Comparison of ENCODE assay signal across 10 cellular contexts in genomic region chr11:70111269-70112016, GRCh38. TPM values are rescaled to one million over a fixed set of nuclear protein-coding genes. Genes with fewer than 3 reads are reported as not detected.
DNase-seq lines count a peak whose midpoint lies in the region; ATAC-seq and TF ChIP-seq lines count a peak whose summit lies in the region.
"Had no signal": no experiment of that assay in that cellular context is flagged by ENCODE, and none has a peak within 500 bp of the region (broad histone marks: within the 10 kb centered on the region; RNA-seq: fewer than 3 reads in every experiment).

No MANE protein-coding gene starts in this region.

- no peak overlapping the region for H3K4me3 Mint-ChIP-seq in activated CD4-positive, alpha-beta memory T cell treated with anti-CD3 and anti-CD28 coated beads for 36 hours
- H3K4me3 Mint-ChIP-seq: activated CD8-positive, alpha-beta memory T cell treated with anti-CD3 and anti-CD28 coated beads, Interleukin-2, amount 10 ng/mL, durations not matched to agents 7 days and 5 days; stimulated activated naive CD8-positive, alpha-beta T cell treated with anti-CD3 and anti-CD28 coated beads, Interleukin-15, Interleukin-2, amounts not matched to agents 100 ng/mL and 50 ng/mL, for 24 hours had no signal

- H3K27me3 ChIP-seq in WERI-Rb-1 (ENCODE audit: insufficient read depth, low read depth, severe bottlenecking), result no peaks in the 10 kb centered on the region

- H3K9me3 ChIP-seq in WERI-Rb-1 (ENCODE audit: severe bottlenecking), result no peaks in the 10 kb centered on the region

- ATAC-seq in left colon, result peak; percentile 97
- ATAC-seq: activated CD8-positive, alpha-beta memory T cell treated with anti-CD3 and anti-CD28 coated beads, Interleukin-2, amount 10 ng/mL, durations not matched to agents 7 days and 5 days had no signal

- in situ Hi-C loops in ACHN (cut with HindIII; ENCODE audit: low pct_ligation_motif_present, low pct_unique_long_range_greater_than_20kb, low sequenced_read_pairs), result no loop called here

- peaks cover 7% of the 10 kb centered on the region for H3K27me3 Mint-ChIP-seq in activated CD4-positive, alpha-beta memory T cell treated with anti-CD3 and anti-CD28 coated beads for 36 hours

- TF ChIP-seq CTCF in WERI-Rb-1 (IDR thresholded peaks at IDR 0.05; ENCODE audit: low read depth, low read length), result no peak

- POLR2A ChIA-PET in activated CD4-positive, alpha-beta memory T cell treated with anti-CD3 and anti-CD28 coated beads for 36 hours (lab: Charles Lee), result no interaction called here

- no peak overlapping the region for H3K27ac Mint-ChIP-seq in activated CD4-positive, alpha-beta memory T cell treated with anti-CD3 and anti-CD28 coated beads for 36 hours
- H3K27ac Mint-ChIP-seq: activated CD8-positive, alpha-beta memory T cell treated with anti-CD3 and anti-CD28 coated beads, Interleukin-2, amount 10 ng/mL, durations not matched to agents 7 days and 5 days; stimulated activated naive CD8-positive, alpha-beta T cell treated with anti-CD3 and anti-CD28 coated beads, Interleukin-15, Interleukin-2, amounts not matched to agents 100 ng/mL and 50 ng/mL, for 24 hours had no signal

- peak overlapping the region; percentile 7; the same call in 1 of the 2 replicates for H3K4me3 ChIP-seq in WERI-Rb-1 (ENCODE audit: low read depth, low read length)

- DNase-seq in ACHN, result peak; percentile 9
- DNase-seq in HK-2 (ENCODE audit: unreplicated experiment), result peak; percentile 20
- DNase-seq in WERI-Rb-1, result peak; percentile 84
- DNase-seq in left colon, result peak; percentile 78 to 83
- no peak for DNase-seq in T-helper 9 cell
- DNase-seq in NCI-H774 (lab: John Stamatoyannopoulos, UW), result no peak
- no peak for DNase-seq in activated CD4-positive, alpha-beta memory T cell treated with anti-CD3 and anti-CD28 coated beads for 36 hours
- DNase-seq in superior temporal gyrus (ENCODE audit: extremely low spot score), result no peak
- DNase-seq: activated CD8-positive, alpha-beta memory T cell treated with anti-CD3 and anti-CD28 coated beads, Interleukin-2, amount 10 ng/mL, durations not matched to agents 7 days and 5 days had no signal

- H3K9me3 Mint-ChIP-seq in activated CD4-positive, alpha-beta memory T cell treated with anti-CD3 and anti-CD28 coated beads for 36 hours, result no peaks in the 10 kb centered on the region
- H3K9me3 Mint-ChIP-seq: stimulated activated naive CD8-positive, alpha-beta T cell treated with anti-CD3 and anti-CD28 coated beads, Interleukin-15, Interleukin-2, amounts not matched to agents 100 ng/mL and 50 ng/mL, for 24 hours had no signal

- intact Hi-C loops in left colon (cut with DNase I, micrococcal nuclease), result no loop called here
- intact Hi-C loops in activated CD4-positive, alpha-beta memory T cell treated with anti-CD3 and anti-CD28 coated beads for 36 hours (cut with micrococcal nuclease), result no loop called here

- no peaks in the 10 kb centered on the region for H3K36me3 Mint-ChIP-seq in activated CD4-positive, alpha-beta memory T cell treated with anti-CD3 and anti-CD28 coated beads for 36 hours
- H3K36me3 Mint-ChIP-seq: activated CD8-positive, alpha-beta memory T cell treated with anti-CD3 and anti-CD28 coated beads, Interleukin-2, amount 10 ng/mL, durations not matched to agents 7 days and 5 days had no signal

- no peaks in the 10 kb centered on the region for H3K36me3 ChIP-seq in WERI-Rb-1

- peak overlapping the region; percentile 27; the same call in 1 of the 2 replicates for H3K27ac ChIP-seq in WERI-Rb-1

- H3K4me1 Mint-ChIP-seq in activated CD4-positive, alpha-beta memory T cell treated with anti-CD3 and anti-CD28 coated beads for 36 hours (ENCODE audit: low read depth), result peaks cover 5% of the 10 kb centered on the region

- CTCF ChIA-PET in activated CD4-positive, alpha-beta memory T cell treated with anti-CD3 and anti-CD28 coated beads for 36 hours (lab: Charles Lee), result no interaction called here

RNA-seq across cellular contexts. Expression of gene ANO1, which starts 33.3 kb away (rescaled TPM):
- 10 to 100 TPM; 15.9 to 25.6 TPM for total RNA-seq in left colon
- total RNA-seq in activated CD4-positive, alpha-beta memory T cell treated with anti-CD3 and anti-CD28 coated beads for 36 hours, result not detected
- total RNA-seq: activated CD8-positive, alpha-beta memory T cell treated with anti-CD3 and anti-CD28 coated beads, Interleukin-2, amount 10 ng/mL, durations not matched to agents 7 days and 5 days had no signal

Comparison
In these comparisons a context has a peak if more than half of its experiments do, and no peak if none do; other contexts are left out.
1. DNase-seq: peak in ACHN (single experiment), HK-2 (single experiment), WERI-Rb-1 (single experiment) and left colon (2 of 2); none in T-helper 9 cell (single experiment), NCI-H774 (single experiment), activated CD4-positive, alpha-beta memory T cell treated with anti-CD3 and anti-CD28 coated beads for 36 hours (single experiment) and superior temporal gyrus (single experiment).
2. RNA of gene ANO1, which starts 33.3 kb away (total RNA-seq): 15.9 to 25.6 TPM in left colon; not detected in activated CD4-positive, alpha-beta memory T cell treated with anti-CD3 and anti-CD28 coated beads for 36 hours; every median in the first group is over 10 times any median in the second.